ENCODE assay signal across 1 cellular context in the genomic region with DNA sequence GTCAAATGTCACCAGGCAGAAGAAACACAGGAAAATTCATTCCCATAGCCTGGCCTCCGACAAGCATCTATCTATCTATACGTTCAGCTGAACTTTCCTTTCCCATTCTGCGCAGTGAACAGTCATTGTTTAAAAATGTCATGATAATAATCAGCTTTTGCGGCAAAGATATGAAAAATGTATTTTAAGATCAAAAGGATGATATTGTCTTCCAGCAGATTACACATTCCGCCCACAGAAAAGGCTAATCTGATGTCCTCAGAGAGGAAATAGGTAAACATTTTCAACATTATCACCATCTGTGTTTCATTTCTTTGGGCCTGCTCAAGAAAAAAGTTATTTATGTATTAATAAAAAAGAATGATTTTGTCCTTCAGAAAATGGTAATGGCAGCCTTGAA.
TF ChIP-seq lines count a peak whose summit lies in the region.

No MANE protein-coding gene starts in this region.

TF ChIP-seq in SK-N-SH, 30 proteins besides CTCF, POLR2A, EP300 and RAD21 (continued from another document):
- peak; percentile 55 for TF ChIP-seq GATA2 (CRISPR knock-in tag; IDR thresholded peaks at IDR 0.05)
- peak; percentile 52; the same call in 1 of the 2 replicates for TF ChIP-seq RFX5 (IDR thresholded peaks at IDR 0.05; ENCODE audit: low read length)
- peak; percentile 87 for TF ChIP-seq FOXM1 (IDR thresholded peaks at IDR 0.05; ENCODE audit: low read depth)
- TF ChIP-seq, protein P1, sequence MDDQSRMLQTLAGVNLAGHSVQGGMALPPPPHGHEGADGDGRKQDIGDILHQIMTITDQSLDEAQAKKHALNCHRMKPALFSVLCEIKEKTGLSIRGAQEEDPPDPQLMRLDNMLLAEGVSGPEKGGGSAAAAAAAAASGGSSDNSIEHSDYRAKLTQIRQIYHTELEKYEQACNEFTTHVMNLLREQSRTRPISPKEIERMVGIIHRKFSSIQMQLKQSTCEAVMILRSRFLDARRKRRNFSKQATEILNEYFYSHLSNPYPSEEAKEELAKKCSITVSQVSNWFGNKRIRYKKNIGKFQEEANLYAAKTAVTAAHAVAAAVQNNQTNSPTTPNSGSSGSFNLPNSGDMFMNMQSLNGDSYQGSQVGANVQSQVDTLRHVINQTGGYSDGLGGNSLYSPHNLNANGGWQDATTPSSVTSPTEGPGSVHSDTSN (IDR thresholded peaks at IDR 0.05), result peak; percentile 91
- TF ChIP-seq, protein P2, sequence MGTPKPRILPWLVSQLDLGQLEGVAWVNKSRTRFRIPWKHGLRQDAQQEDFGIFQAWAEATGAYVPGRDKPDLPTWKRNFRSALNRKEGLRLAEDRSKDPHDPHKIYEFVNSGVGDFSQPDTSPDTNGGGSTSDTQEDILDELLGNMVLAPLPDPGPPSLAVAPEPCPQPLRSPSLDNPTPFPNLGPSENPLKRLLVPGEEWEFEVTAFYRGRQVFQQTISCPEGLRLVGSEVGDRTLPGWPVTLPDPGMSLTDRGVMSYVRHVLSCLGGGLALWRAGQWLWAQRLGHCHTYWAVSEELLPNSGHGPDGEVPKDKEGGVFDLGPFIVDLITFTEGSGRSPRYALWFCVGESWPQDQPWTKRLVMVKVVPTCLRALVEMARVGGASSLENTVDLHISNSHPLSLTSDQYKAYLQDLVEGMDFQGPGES (IDR thresholded peaks at IDR 0.05; ENCODE audit: low read depth, low read length), result no peak
- peak; percentile 99 for TF ChIP-seq JUND (IDR thresholded peaks at IDR 0.05)
- TF ChIP-seq TCF12 (IDR thresholded peaks at IDR 0.05), result peak; percentile 97
- TF ChIP-seq NFIC (IDR thresholded peaks at IDR 0.05; ENCODE audit: borderline replicate concordance), result peak; percentile 80
- TF ChIP-seq ZBTB33 (IDR thresholded peaks at IDR 0.05; ENCODE audit: borderline replicate concordance, low read depth), result 0 out of 2 replicates have a peak, but pooled peaks have one; percentile 52
- no peak for TF ChIP-seq USF1 (IDR thresholded peaks at IDR 0.05; ENCODE audit: borderline replicate concordance, low read depth)
- TF ChIP-seq TEAD4 (IDR thresholded peaks at IDR 0.05; ENCODE audit: borderline replicate concordance, insufficient read depth), result peak; percentile 98
